9 cellular contexts compared by ENCODE assay signal in genomic region chr1:39129514-39129913, GRCh38.
A peak's percentile ranks its signal among the peaks of the same experiment; 100 is the strongest.
DNase-seq lines count a peak whose midpoint lies in the region; ATAC-seq and TF ChIP-seq lines count a peak whose summit lies in the region.
"Had no signal": no experiment of that assay in that cellular context is flagged by ENCODE, and none has a peak within 500 bp of the region (broad histone marks: within the 10 kb centered on the region; RNA-seq: fewer than 3 reads in every experiment).

No MANE protein-coding gene starts in this region.

- peak in 1 of 3 donors; percentile 14 for TF ChIP-seq CTCF in breast epithelium (IDR thresholded peaks at IDR 0.05)
- TF ChIP-seq CTCF in CD8-positive, alpha-beta T cell (IDR thresholded peaks at IDR 0.05) = no peak

- H3K36me3 ChIP-seq in BLaER1 treated with 17β-estradiol and CSF1 and Interleukin-3, amounts not matched to agents 10 nM and 100 nM = peaks cover 0 to 38% (median 27%) of the 10 kb centered on the region in 11 experiments; a peak in 21 of 22 replicates
- H3K36me3 ChIP-seq in HUES48 (ENCODE audit: control insufficient read depth, insufficient read depth, low read length) (peaks cover 13% of the 10 kb centered on the region), breast epithelium (no peaks in the 10 kb centered on the region), mucosa of stomach (ENCODE audit: control insufficient read depth, insufficient read depth, low read length) (no peaks in the 10 kb centered on the region)
- H3K36me3 ChIP-seq in CD8-positive, alpha-beta T cell (ENCODE audit: insufficient read depth, low read length) = no peaks in the 10 kb centered on the region

- CTCF ChIA-PET in CD8-positive, alpha-beta T cell (lab: Charles Lee) = interaction anchor here (0.6 to 1.2 kb wide), 3 partner anchors 126 to 450 kb away, joined by 3 to 4 read pairs (median 3); no protein-coding TSS in a partner anchor

- peaks cover 9 to 99% (median 43%) of the 10 kb centered on the region in 11 experiments; a peak in 19 of 22 replicates for H4K20me1 ChIP-seq in BLaER1 treated with 17β-estradiol and CSF1 and Interleukin-3, amounts not matched to agents 10 nM and 100 nM

- H3K4me1 ChIP-seq in BLaER1 treated with 17β-estradiol and CSF1 and Interleukin-3, amounts not matched to agents 10 nM and 100 nM = peaks cover 35 to 64% (median 39%) of the 10 kb centered on the region in 10 experiments
- H3K4me1 ChIP-seq in HUES48 (ENCODE audit: control insufficient read depth, insufficient read depth, low read length) (peaks cover 51% of the 10 kb centered on the region), breast epithelium (peaks cover 11 to 42% of the 10 kb centered on the region in 2 donors), mucosa of stomach (ENCODE audit: control insufficient read depth, insufficient read depth, low read length) (peaks cover 61% of the 10 kb centered on the region)
- H3K4me1 ChIP-seq in CD8-positive, alpha-beta T cell (ENCODE audit: insufficient read depth, low read length) = no peaks in the 10 kb centered on the region

- H3K9me3 ChIP-seq in BLaER1 treated with 17β-estradiol and CSF1 and Interleukin-3, amounts not matched to agents 10 nM and 100 nM (replicated peaks in 1 of 11) = no peaks in the 10 kb centered on the region
- H3K9me3 ChIP-seq in HUES48 (ENCODE audit: control insufficient read depth, insufficient read depth, low read length) = no peaks in the 10 kb centered on the region
- H3K9me3 ChIP-seq in breast epithelium = no peaks in the 10 kb centered on the region
- no peaks in the 10 kb centered on the region for H3K9me3 ChIP-seq in mucosa of stomach (ENCODE audit: control insufficient read depth, low read length)
- H3K9me3 ChIP-seq in CD8-positive, alpha-beta T cell (ENCODE audit: low read length) = no peaks in the 10 kb centered on the region
- H3K9me3 ChIP-seq: SJSA1 had no signal

- H3K9me3 Mint-ChIP-seq in CD8-positive, alpha-beta T cell = no peaks in the 10 kb centered on the region

- no peak overlapping the region for H3K27ac Mint-ChIP-seq in CD8-positive, alpha-beta T cell

- POLR2A ChIA-PET in CD8-positive, alpha-beta T cell (lab: Charles Lee) = no interaction called here

- no peak for TF ChIP-seq POLR2A in breast epithelium (IDR thresholded peaks at IDR 0.05)

- no peak overlapping the region for H3K4me3 Mint-ChIP-seq in CD8-positive, alpha-beta T cell

- ATAC-seq in CD8-positive, alpha-beta T cell = no peak
- ATAC-seq in GM21825 (IDR thresholded peaks at IDR 0.05; ENCODE audit: unreplicated experiment) = no peak

- peak overlapping the region; percentile 24 to 74 (median 44); a peak in 21 of 22 replicates for H3K4me2 ChIP-seq in BLaER1 treated with 17β-estradiol and CSF1 and Interleukin-3, amounts not matched to agents 10 nM and 100 nM

- H3K9ac ChIP-seq in BLaER1 treated with 17β-estradiol and CSF1 and Interleukin-3, amounts not matched to agents 10 nM and 100 nM = peak overlapping the region in 1 of 11 experiments; percentile 15; a peak in 2 of 22 replicates
- no peak overlapping the region for H3K9ac ChIP-seq in HUES48 (ENCODE audit: low read depth, low read length)
- H3K9ac ChIP-seq in mucosa of stomach (ENCODE audit: low read length) = peak overlapping the region; percentile 61

- H3K27me3 ChIP-seq in BLaER1 treated with 17β-estradiol and CSF1 and Interleukin-3, amounts not matched to agents 10 nM and 100 nM = no peaks in the 10 kb centered on the region
- H3K27me3 ChIP-seq in HUES48 (ENCODE audit: control insufficient read depth, insufficient read depth, low read length) (no peaks in the 10 kb centered on the region), breast epithelium (no peaks in the 10 kb centered on the region), mucosa of stomach (ENCODE audit: control insufficient read depth, insufficient read depth, low read length) (no peaks in the 10 kb centered on the region)
- no peaks in the 10 kb centered on the region for H3K27me3 ChIP-seq in CD8-positive, alpha-beta T cell (ENCODE audit: insufficient read depth, low read length)
- H3K27me3 ChIP-seq: SJSA1 had no signal

- no peak overlapping the region for H3K27ac ChIP-seq in BLaER1 treated with 17β-estradiol and CSF1 and Interleukin-3, amounts not matched to agents 10 nM and 100 nM
- H3K27ac ChIP-seq in HUES48 (ENCODE audit: low read depth, low read length) = peak overlapping the region; percentile 36
- H3K27ac ChIP-seq in breast epithelium = peak overlapping the region; percentile 87 to 93
- H3K27ac ChIP-seq in CD8-positive, alpha-beta T cell (ENCODE audit: low read depth, low read length) = no peak overlapping the region

- intact Hi-C loops in breast epithelium (cut with DNase I; ENCODE audit: low total_unique reads) = loop anchor here (2.0 kb wide), 1 partner anchor 31 kb away; no protein-coding TSS in a partner anchor
- intact Hi-C loops in CD8-positive, alpha-beta T cell (cut with DNase I, micrococcal nuclease) = no loop called here

- H3K4me3 ChIP-seq in BLaER1 treated with 17β-estradiol and CSF1 and Interleukin-3, amounts not matched to agents 10 nM and 100 nM = no peak overlapping the region
- no peak overlapping the region; the same call in 1 of the 2 replicates for H3K4me3 ChIP-seq in HUES48 (ENCODE audit: low read depth, low read length)
- no peak overlapping the region for H3K4me3 ChIP-seq in breast epithelium
- H3K4me3 ChIP-seq in mucosa of stomach (ENCODE audit: low read length) = no peak overlapping the region
- no peak overlapping the region for H3K4me3 ChIP-seq in CD8-positive, alpha-beta T cell (ENCODE audit: low read depth, low read length)
- H3K4me3 ChIP-seq: SJSA1 had no signal

- DNase-seq in breast epithelium (ENCODE audit: low spot score in 2 of 2) (no peak), COLO668 (lab: John Stamatoyannopoulos, UW; ENCODE audit: unreplicated experiment) (no peak), ureter (ENCODE audit: low spot score) (no peak)
- no peak for DNase-seq in CD8-positive, alpha-beta T cell

- no peaks in the 10 kb centered on the region for H3K36me3 Mint-ChIP-seq in CD8-positive, alpha-beta T cell

- H3K27me3 Mint-ChIP-seq in CD8-positive, alpha-beta T cell (ENCODE audit: low read depth) = no peaks in the 10 kb centered on the region

- H3K4me1 Mint-ChIP-seq in CD8-positive, alpha-beta T cell (ENCODE audit: low read depth) = peaks cover 5% of the 10 kb centered on the region

Comparison
In these comparisons a context has a peak if more than half of its experiments do, and no peak if none do; other contexts are left out.
1. H3K27ac ChIP-seq: peak in HUES48 (single experiment) and breast epithelium (2 of 2); none in BLaER1 treated with 17β-estradiol and CSF1 and Interleukin-3, amounts not matched to agents 10 nM and 100 nM (0 of 11) and CD8-positive, alpha-beta T cell (single experiment).